ENCODE assay signal across 2 cellular contexts in the genomic region with DNA sequence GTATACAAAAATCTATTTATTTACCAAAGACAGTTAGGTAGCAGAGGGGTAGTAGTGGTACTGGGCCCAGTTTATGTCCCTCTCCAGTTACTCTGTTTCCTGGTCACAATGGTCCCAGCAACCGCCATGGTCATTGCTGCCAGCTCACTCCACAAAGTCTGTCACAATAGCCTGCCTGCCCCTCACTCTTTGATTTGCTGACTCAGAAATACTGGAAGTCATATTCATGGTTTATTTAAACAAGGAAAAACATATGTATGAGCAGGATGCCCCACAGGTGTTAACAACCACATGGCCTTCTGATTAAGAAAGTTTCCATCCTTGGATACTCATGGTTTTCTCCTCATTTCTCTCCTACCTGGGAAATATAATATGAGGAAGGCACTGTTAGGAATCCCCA.
TF ChIP-seq lines count a peak whose summit lies in the region.

No MANE protein-coding gene starts in this region.

TF ChIP-seq in GM23338, 12 proteins besides CTCF, POLR2A, EP300 and RAD21 (continued from another document):
- TF ChIP-seq, protein P1, sequence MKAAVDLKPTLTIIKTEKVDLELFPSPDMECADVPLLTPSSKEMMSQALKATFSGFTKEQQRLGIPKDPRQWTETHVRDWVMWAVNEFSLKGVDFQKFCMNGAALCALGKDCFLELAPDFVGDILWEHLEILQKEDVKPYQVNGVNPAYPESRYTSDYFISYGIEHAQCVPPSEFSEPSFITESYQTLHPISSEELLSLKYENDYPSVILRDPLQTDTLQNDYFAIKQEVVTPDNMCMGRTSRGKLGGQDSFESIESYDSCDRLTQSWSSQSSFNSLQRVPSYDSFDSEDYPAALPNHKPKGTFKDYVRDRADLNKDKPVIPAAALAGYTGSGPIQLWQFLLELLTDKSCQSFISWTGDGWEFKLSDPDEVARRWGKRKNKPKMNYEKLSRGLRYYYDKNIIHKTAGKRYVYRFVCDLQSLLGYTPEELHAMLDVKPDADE (IDR thresholded peaks at IDR 0.05) = no peak
- TF ChIP-seq STAT1 (IDR thresholded peaks at IDR 0.05; ENCODE audit: unreplicated experiment) = no peak

TF ChIP-seq in K562, 482 proteins besides CTCF, POLR2A, EP300 and RAD21 (continued from another document):
- no peak for TF ChIP-seq FIP1L1 (IDR thresholded peaks at IDR 0.05; ENCODE audit: low read depth, low read length, poor library complexity, severe bottlenecking)
- peak; percentile 41 for TF ChIP-seq MAFF (IDR thresholded peaks at IDR 0.05; ENCODE audit: low read length)
- no peak for TF ChIP-seq YBX1 (IDR thresholded peaks at IDR 0.05)
- no peak for TF ChIP-seq CBFA2T3 (IDR thresholded peaks at IDR 0.05)
- no peak for TF ChIP-seq PURB (CRISPR knock-in tag; IDR thresholded peaks at IDR 0.05; ENCODE audit: low read depth)
- no peak for TF ChIP-seq KHSRP (IDR thresholded peaks at IDR 0.05)
- TF ChIP-seq MAFG (tag; conservative IDR thresholded peaks at IDR 0.05) = peak; percentile 29; the same call in 1 of the 2 replicates
- TF ChIP-seq ZNF282 (CRISPR knock-in tag; IDR thresholded peaks at IDR 0.05) = no peak
- no peak for TF ChIP-seq ZKSCAN8 (CRISPR knock-in tag; IDR thresholded peaks at IDR 0.05)
- no peak for TF ChIP-seq KLF1 (tag; IDR thresholded peaks at IDR 0.05)
- TF ChIP-seq ZNF274 (IDR thresholded peaks at IDR 0.05; ENCODE audit: borderline replicate concordance, low read depth, low read length) = no peak
- TF ChIP-seq DNMT1 (IDR thresholded peaks at IDR 0.05) = no peak
- TF ChIP-seq C11orf30 (IDR thresholded peaks at IDR 0.05; ENCODE audit: low read depth) = peak; percentile 42; the same call in 1 of the 2 replicates
- TF ChIP-seq CSDE1 (IDR thresholded peaks at IDR 0.05) = no peak
- TF ChIP-seq PHF8 (IDR thresholded peaks at IDR 0.05; ENCODE audit: borderline replicate concordance, low read length) = no peak
- TF ChIP-seq MAFK (IDR thresholded peaks at IDR 0.05; ENCODE audit: low read length) = peak; percentile 33; the same call in 1 of the 2 replicates
- no peak for TF ChIP-seq ARHGAP35 (IDR thresholded peaks at IDR 0.05; ENCODE audit: partially characterized antibody)
- no peak for TF ChIP-seq RHOXF2B (CRISPR knock-in tag; conservative IDR thresholded peaks at IDR 0.05)
- peak; percentile 66 for TF ChIP-seq ZNF316 (IDR thresholded peaks at IDR 0.05)
